Comparison of ENCODE assay signal across 10 cellular contexts in genomic region chr11:13970986-13971385, GRCh38. TPM values are rescaled to one million over a fixed set of nuclear protein-coding genes. Genes with fewer than 3 reads are reported as not detected.
DNase-seq lines count a peak whose midpoint lies in the region; ATAC-seq and TF ChIP-seq lines count a peak whose summit lies in the region.
"Had no signal": no experiment of that assay in that cellular context is flagged by ENCODE, and none has a peak within 500 bp of the region (broad histone marks: within the 10 kb centered on the region; RNA-seq: fewer than 3 reads in every experiment).

No MANE protein-coding gene starts in this region.

- TF ChIP-seq CTCF in AG10803 (conservative IDR thresholded peaks at IDR 0.05; ENCODE audit: low read length) (peak; percentile 35), GM13976 (IDR thresholded peaks at IDR 0.05; ENCODE audit: borderline replicate concordance, control extremely low read depth, extremely low read depth, insufficient read depth, missing control alignments) (peak; percentile 14), RWPE1 (conservative IDR thresholded peaks at IDR 0.05; ENCODE audit: low read depth) (no peak; the same call in 1 of the 2 replicates), tibial artery (IDR thresholded peaks at IDR 0.05) (no peak)

- H3K36me3 ChIP-seq in tibial artery, result no peaks in the 10 kb centered on the region
- H3K36me3 ChIP-seq: gastrocnemius medialis had no signal

- H3K9me3 ChIP-seq in tibial artery, result no peaks in the 10 kb centered on the region
- H3K9me3 ChIP-seq: gastrocnemius medialis had no signal

- CTCF ChIA-PET in RWPE1 (lab: Yijun Ruan, JAX), result interaction anchor here (0.6 to 1.8 kb wide), 6 partner anchors 11 to 364 kb away, joined by 3 to 12 read pairs (median 3); no protein-coding TSS in a partner anchor

- intact Hi-C loops in left ventricle myocardium superior (cut with micrococcal nuclease), result no loop called here
- intact Hi-C loops in tibial artery (cut with DNase I; ENCODE audit: low total_unique reads), result no loop called here

- H3K27me3 ChIP-seq in tibial artery, result peaks cover 0 to 10% of the 10 kb centered on the region in 2 donors

- DNase-seq in AG10803 (ENCODE audit: low read depth) (no peak), GM13976 (ENCODE audit: low spot score) (no peak), RWPE1 (ENCODE audit: low spot score) (peak; percentile 23), left ventricle myocardium superior (peak; percentile 39), SKM-1 treated with dmso at 0.1 percent for 144 hours (lab: John Stamatoyannopoulos, UW; ENCODE audit: unreplicated experiment) (no peak), tibial artery (no peak)
- DNase-seq: activated B cell treated with CpG ODN at 0.5 μM for 24 hours, gastrocnemius medialis had no signal

- H3K27ac ChIP-seq in RWPE1, result no peak overlapping the region
- no peak overlapping the region for H3K27ac ChIP-seq in tibial artery
- H3K27ac ChIP-seq: gastrocnemius medialis had no signal

- peak; percentile 61 for ATAC-seq in left ventricle myocardium superior
- ATAC-seq in HG02642 (IDR thresholded peaks at IDR 0.05; ENCODE audit: poor library complexity, unreplicated experiment), result no peak
- no peak for ATAC-seq in HG02885 (IDR thresholded peaks at IDR 0.05; ENCODE audit: poor library complexity, unreplicated experiment)
- ATAC-seq: gastrocnemius medialis had no signal

- in situ Hi-C loops in GM13976 (cut with MboI; ENCODE audit: low sequenced_read_pairs, unreplicated experiment), result loop anchor here (25.0 kb wide), 1 partner anchor 441 kb away; no protein-coding TSS in a partner anchor

- H3K4me1 ChIP-seq in tibial artery, result peaks cover 0 to 18% (median 8%) of the 10 kb centered on the region in 4 donors
- H3K4me1 ChIP-seq: gastrocnemius medialis had no signal

- H3K4me3 ChIP-seq in AG10803 (ENCODE audit: low read length), result no peak overlapping the region
- no peak overlapping the region for H3K4me3 ChIP-seq in tibial artery
- H3K4me3 ChIP-seq: gastrocnemius medialis had no signal

- POLR2A ChIA-PET in RWPE1 (lab: Yijun Ruan, JAX; ENCODE audit: low non-redundant PET), result no interaction called here

RNA-seq across cellular contexts. Expression of gene SPON1, which starts 8.5 kb away (rescaled TPM):
- 3.4 TPM for total RNA-seq in left ventricle myocardium superior
- total RNA-seq: activated B cell treated with CpG ODN at 0.5 μM for 24 hours had no signal

Comparison
In these comparisons a context has a peak if more than half of its experiments do, and no peak if none do; other contexts are left out.
1. DNase-seq: peak in RWPE1 (single experiment) and left ventricle myocardium superior (single experiment); none in AG10803 (single experiment), GM13976 (single experiment), SKM-1 treated with dmso at 0.1 percent for 144 hours (single experiment) and tibial artery (0 of 2).
2. CTCF ChIP-seq: peak in AG10803 (single experiment) and GM13976 (single experiment); none in RWPE1 (single experiment) and tibial artery (0 of 2).